ENCODE assay signal across 1 cellular context in the genomic region with DNA sequence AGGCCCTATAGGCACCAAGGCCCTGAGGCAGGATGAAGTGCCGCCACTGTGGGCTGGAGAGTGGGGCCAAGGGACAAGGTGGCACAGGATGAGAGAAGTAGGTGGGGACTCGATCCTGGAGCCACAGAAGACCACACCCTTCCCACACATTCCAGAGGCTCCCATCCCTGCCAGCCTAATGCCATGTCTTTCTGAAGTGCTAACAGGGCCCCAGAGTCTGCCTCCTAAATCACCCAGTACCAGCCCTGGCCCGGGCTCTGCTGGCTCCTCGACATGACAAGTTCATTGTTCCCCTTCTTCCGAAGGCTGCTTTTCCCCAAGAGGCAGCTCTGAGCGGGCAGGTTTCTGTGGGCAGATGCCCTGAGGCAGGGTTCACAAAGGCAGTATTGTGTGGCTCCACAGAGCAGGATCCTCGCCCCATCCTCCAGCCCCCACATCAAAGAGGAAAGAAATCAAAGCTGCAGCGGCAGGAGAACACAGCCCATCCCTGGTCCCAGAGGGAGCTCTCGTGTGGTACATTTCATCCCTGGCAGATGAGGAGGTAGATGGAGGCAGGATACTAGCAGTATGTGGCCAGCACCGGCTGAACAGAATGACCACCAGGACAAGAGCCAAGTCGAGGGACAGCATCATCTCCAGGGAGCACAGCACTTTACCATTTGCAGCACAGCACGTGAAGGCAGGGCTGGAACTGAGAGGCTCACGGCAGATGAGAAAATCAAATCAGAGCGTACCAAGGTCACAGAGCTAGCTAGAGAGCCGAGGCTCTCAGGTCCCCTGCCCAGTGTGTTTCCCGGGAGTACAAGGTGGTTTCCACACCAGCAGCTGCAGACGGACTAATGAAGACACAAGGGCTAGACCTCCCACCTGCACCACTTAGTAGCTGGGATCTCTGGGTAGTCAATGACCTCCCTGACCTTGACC.
TF ChIP-seq lines count a peak whose summit lies in the region.

No MANE protein-coding gene starts in this region.

TF ChIP-seq in IMR-90, 13 proteins besides CTCF, POLR2A, EP300 and RAD21:
- TF ChIP-seq MXI1 (IDR thresholded peaks at IDR 0.05; ENCODE audit: borderline replicate concordance, low read depth, low read length) (no peak), ELK1 (IDR thresholded peaks at IDR 0.05; ENCODE audit: borderline replicate concordance, low read depth, low read length) (no peak), BHLHE40 (IDR thresholded peaks at IDR 0.05; ENCODE audit: low read depth, low read length) (no peak), SMC3 (IDR thresholded peaks at IDR 0.05; ENCODE audit: low read depth, low read length) (no peak), RFX5 (IDR thresholded peaks at IDR 0.05; ENCODE audit: low read depth, low read length) (no peak), CEBPB (IDR thresholded peaks at IDR 0.05; ENCODE audit: low read depth, low read length) (no peak), FOS (IDR thresholded peaks at IDR 0.05; ENCODE audit: low read depth, low read length) (no peak), RCOR1 (IDR thresholded peaks at IDR 0.05; ENCODE audit: insufficient replicate concordance, low read length) (no peak), MAFK (IDR thresholded peaks at IDR 0.05; ENCODE audit: low read depth, low read length) (no peak), CHD1 (IDR thresholded peaks at IDR 0.05; ENCODE audit: low read depth, low read length) (no peak)
- TF ChIP-seq, protein P1, sequence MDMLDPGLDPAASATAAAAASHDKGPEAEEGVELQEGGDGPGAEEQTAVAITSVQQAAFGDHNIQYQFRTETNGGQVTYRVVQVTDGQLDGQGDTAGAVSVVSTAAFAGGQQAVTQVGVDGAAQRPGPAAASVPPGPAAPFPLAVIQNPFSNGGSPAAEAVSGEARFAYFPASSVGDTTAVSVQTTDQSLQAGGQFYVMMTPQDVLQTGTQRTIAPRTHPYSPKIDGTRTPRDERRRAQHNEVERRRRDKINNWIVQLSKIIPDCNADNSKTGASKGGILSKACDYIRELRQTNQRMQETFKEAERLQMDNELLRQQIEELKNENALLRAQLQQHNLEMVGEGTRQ (IDR thresholded peaks at IDR 0.05; ENCODE audit: low read depth, low read length), result no peak
